ENCODE assay signal across 1 cellular context in genomic region chr11:36467913-36468312, GRCh38.
TF ChIP-seq lines count a peak whose summit lies in the region.

No MANE protein-coding gene starts in this region.

TF ChIP-seq in IMR-90, 13 proteins besides CTCF, POLR2A, EP300 and RAD21:
- no peak for TF ChIP-seq BHLHE40 (IDR thresholded peaks at IDR 0.05; ENCODE audit: low read depth, low read length)
- TF ChIP-seq CHD1 (IDR thresholded peaks at IDR 0.05; ENCODE audit: low read depth, low read length), result no peak
- TF ChIP-seq CEBPB (IDR thresholded peaks at IDR 0.05; ENCODE audit: low read depth, low read length), result no peak
- no peak for TF ChIP-seq FOS (IDR thresholded peaks at IDR 0.05; ENCODE audit: low read depth, low read length)
- TF ChIP-seq MAZ (IDR thresholded peaks at IDR 0.05; ENCODE audit: borderline replicate concordance, low read depth, low read length), result no peak
- TF ChIP-seq NFE2L2 (IDR thresholded peaks at IDR 0.05; ENCODE audit: low read depth, low read length), result no peak
- no peak for TF ChIP-seq MXI1 (IDR thresholded peaks at IDR 0.05; ENCODE audit: borderline replicate concordance, low read depth, low read length)
TF ChIP-seq in IMR-90: peak in this region for 0.
